Comparison of ENCODE assay signal across 1 cellular context in the genomic region with DNA sequence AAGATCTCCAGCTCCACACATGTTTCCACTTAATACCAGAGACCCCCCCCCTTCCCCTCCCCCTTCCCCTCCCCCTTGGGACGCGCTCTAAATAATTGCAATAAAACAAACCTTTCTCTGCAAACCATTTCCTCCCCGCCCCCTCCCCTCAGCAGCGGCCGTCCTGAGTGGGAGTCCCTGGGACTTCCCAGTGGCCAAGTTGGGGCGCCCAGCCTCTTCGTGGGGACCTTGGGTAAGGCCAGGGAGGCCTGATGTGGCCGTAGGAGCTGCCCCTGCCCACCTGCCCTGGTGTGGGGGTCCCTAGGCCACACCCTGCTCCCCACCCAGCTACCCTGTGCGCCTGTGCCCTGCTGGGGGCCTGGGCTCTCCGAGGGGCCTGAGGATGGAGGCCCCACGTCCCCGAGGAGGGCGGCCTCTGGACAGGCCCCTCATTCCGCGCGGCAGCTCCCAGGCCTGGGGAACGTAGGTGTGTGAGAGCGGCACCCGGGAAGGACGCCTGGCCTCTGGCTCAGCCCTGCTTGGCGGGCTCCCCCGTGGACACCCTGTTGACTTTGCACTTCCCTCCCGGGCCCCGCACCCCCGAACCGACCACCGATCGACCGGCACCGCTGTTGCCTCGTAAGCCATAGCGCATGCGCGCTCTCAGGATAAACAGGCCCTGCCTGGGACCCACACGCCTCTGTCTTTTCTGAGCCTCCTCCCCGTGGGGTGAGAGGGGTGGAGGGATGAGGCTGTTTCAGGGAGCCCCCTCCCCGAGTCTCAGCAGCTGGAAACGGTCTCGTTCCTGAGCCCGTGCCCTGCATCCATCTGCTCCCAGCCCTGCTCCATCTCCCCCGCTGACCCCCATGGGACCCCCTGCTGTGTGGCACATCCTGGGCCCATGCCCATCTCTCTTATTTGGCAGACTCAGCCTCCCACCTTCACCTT.
A peak's percentile ranks its signal among the peaks of the same experiment; 100 is the strongest.
TF ChIP-seq lines count a peak whose summit lies in the region.

No MANE protein-coding gene starts in this region.

TF ChIP-seq in HepG2, 621 proteins besides CTCF, POLR2A, EP300 and RAD21 (continued from another document):
- no peak for TF ChIP-seq GPN1 (CRISPR knock-in tag; IDR thresholded peaks at IDR 0.05; ENCODE audit: borderline replicate concordance)
- 0 out of 2 replicates have a peak, but pooled peaks have one; percentile 27 for TF ChIP-seq PAF1 (CRISPR knock-in tag; IDR thresholded peaks at IDR 0.05)
- no peak for TF ChIP-seq ZNF138 (CRISPR knock-in tag; IDR thresholded peaks at IDR 0.05; ENCODE audit: low read depth)
- TF ChIP-seq ZNF350 (CRISPR knock-in tag; IDR thresholded peaks at IDR 0.05; ENCODE audit: borderline replicate concordance, low read depth): no peak
- TF ChIP-seq, protein P1, sequence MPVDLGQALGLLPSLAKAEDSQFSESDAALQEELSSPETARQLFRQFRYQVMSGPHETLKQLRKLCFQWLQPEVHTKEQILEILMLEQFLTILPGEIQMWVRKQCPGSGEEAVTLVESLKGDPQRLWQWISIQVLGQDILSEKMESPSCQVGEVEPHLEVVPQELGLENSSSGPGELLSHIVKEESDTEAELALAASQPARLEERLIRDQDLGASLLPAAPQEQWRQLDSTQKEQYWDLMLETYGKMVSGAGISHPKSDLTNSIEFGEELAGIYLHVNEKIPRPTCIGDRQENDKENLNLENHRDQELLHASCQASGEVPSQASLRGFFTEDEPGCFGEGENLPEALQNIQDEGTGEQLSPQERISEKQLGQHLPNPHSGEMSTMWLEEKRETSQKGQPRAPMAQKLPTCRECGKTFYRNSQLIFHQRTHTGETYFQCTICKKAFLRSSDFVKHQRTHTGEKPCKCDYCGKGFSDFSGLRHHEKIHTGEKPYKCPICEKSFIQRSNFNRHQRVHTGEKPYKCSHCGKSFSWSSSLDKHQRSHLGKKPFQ (CRISPR knock-in tag; IDR thresholded peaks at IDR 0.05; ENCODE audit: insufficient replicate concordance): peak; percentile 6
- TF ChIP-seq, protein P2, sequence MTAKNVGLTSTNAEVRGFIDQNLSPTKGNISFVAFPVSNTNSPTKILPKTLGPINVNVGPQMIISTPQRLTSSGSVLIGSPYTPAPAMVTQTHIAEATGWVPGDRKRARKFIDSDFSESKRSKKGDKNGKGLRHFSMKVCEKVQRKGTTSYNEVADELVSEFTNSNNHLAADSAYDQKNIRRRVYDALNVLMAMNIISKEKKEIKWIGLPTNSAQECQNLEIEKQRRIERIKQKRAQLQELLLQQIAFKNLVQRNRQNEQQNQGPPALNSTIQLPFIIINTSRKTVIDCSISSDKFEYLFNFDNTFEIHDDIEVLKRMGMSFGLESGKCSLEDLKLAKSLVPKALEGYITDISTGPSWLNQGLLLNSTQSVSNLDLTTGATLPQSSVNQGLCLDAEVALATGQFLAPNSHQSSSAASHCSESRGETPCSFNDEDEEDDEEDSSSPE (CRISPR knock-in tag; IDR thresholded peaks at IDR 0.05): no peak
- no peak for TF ChIP-seq MAZ (IDR thresholded peaks at IDR 0.05; ENCODE audit: borderline replicate concordance, low read depth, low read length)
- 0 out of 2 replicates have a peak, but pooled peaks have one; percentile 2 for TF ChIP-seq MAZ (CRISPR knock-in tag; IDR thresholded peaks at IDR 0.05; ENCODE audit: low read depth)
- TF ChIP-seq, protein P3, sequence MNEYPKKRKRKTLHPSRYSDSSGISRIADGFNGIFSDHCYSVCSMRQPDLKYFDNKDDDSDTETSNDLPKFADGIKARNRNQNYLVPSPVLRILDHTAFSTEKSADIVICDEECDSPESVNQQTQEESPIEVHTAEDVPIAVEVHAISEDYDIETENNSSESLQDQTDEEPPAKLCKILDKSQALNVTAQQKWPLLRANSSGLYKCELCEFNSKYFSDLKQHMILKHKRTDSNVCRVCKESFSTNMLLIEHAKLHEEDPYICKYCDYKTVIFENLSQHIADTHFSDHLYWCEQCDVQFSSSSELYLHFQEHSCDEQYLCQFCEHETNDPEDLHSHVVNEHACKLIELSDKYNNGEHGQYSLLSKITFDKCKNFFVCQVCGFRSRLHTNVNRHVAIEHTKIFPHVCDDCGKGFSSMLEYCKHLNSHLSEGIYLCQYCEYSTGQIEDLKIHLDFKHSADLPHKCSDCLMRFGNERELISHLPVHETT (CRISPR knock-in tag; conservative IDR thresholded peaks at IDR 0.05): no peak
- TF ChIP-seq KDM3A (CRISPR knock-in tag; IDR thresholded peaks at IDR 0.05; ENCODE audit: low read depth): 0 out of 2 replicates have a peak, but pooled peaks have one; percentile 22
- no peak for TF ChIP-seq REL (CRISPR knock-in tag; conservative IDR thresholded peaks at IDR 0.05)
- TF ChIP-seq, protein P4, sequence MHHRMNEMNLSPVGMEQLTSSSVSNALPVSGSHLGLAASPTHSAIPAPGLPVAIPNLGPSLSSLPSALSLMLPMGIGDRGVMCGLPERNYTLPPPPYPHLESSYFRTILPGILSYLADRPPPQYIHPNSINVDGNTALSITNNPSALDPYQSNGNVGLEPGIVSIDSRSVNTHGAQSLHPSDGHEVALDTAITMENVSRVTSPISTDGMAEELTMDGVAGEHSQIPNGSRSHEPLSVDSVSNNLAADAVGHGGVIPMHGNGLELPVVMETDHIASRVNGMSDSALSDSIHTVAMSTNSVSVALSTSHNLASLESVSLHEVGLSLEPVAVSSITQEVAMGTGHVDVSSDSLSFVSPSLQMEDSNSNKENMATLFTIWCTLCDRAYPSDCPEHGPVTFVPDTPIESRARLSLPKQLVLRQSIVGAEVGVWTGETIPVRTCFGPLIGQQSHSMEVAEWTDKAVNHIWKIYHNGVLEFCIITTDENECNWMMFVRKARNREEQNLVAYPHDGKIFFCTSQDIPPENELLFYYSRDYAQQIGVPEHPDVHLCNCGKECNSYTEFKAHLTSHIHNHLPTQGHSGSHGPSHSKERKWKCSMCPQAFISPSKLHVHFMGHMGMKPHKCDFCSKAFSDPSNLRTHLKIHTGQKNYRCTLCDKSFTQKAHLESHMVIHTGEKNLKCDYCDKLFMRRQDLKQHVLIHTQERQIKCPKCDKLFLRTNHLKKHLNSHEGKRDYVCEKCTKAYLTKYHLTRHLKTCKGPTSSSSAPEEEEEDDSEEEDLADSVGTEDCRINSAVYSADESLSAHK (CRISPR knock-in tag; IDR thresholded peaks at IDR 0.05; ENCODE audit: borderline replicate concordance): no peak
- TF ChIP-seq, protein P5, sequence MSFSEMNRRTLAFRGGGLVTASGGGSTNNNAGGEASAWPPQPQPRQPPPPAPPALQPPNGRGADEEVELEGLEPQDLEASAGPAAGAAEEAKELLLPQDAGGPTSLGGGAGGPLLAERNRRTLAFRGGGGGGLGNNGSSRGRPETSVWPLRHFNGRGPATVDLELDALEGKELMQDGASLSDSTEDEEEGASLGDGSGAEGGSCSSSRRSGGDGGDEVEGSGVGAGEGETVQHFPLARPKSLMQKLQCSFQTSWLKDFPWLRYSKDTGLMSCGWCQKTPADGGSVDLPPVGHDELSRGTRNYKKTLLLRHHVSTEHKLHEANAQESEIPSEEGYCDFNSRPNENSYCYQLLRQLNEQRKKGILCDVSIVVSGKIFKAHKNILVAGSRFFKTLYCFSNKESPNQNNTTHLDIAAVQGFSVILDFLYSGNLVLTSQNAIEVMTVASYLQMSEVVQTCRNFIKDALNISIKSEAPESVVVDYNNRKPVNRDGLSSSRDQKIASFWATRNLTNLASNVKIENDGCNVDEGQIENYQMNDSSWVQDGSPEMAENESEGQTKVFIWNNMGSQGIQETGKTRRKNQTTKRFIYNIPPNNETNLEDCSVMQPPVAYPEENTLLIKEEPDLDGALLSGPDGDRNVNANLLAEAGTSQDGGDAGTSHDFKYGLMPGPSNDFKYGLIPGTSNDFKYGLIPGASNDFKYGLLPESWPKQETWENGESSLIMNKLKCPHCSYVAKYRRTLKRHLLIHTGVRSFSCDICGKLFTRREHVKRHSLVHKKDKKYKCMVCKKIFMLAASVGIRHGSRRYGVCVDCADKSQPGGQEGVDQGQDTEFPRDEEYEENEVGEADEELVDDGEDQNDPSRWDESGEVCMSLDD (CRISPR knock-in tag; IDR thresholded peaks at IDR 0.05; ENCODE audit: borderline replicate concordance): no peak
- no peak for TF ChIP-seq RNF2 (conservative IDR thresholded peaks at IDR 0.05; ENCODE audit: low read depth)
- no peak for TF ChIP-seq RXRA (CRISPR knock-in tag; IDR thresholded peaks at IDR 0.05)
- TF ChIP-seq ZNF496 (CRISPR knock-in tag; IDR thresholded peaks at IDR 0.05; ENCODE audit: insufficient replicate concordance): no peak
